ENCODE assay signal across 13 cellular contexts in the genomic region with DNA sequence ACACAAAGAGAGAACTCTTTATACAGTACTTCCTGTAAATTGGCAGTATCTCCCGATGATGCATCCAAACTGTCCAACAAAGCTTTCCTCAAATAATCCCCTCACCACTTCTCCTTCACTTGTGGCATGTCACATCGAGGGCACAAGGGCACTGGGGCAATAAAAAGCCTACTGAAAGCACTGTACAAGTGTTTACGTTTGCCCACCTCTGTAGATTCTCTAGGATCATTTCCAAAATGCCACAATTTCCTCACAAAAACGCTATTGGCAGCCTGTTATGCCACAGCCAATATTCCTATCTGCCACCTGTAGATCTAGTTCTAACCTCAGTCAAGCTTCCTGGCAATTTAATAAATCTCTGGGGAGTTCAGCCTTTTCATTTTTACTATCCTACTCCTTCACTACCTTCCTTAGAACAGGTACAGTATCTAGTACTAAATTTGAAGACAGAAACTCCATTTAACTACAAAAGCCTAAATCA.
"Had no signal": no experiment of that assay in that cellular context is flagged by ENCODE, and none has a peak within 500 bp of the region (broad histone marks: within the 10 kb centered on the region; RNA-seq: fewer than 3 reads in every experiment).

No MANE protein-coding gene starts in this region.

- H3K4me3 ChIP-seq: adrenal gland, sigmoid colon, uterus had no signal

- H3K9me3 ChIP-seq: adrenal gland, sigmoid colon, SK-N-SH, uterus had no signal

- DNase-seq: activated B cell treated with CpG ODN at 0.5 μM for 24 hours; activated CD4-positive, alpha-beta T cell treated with anti-CD3 and anti-CD28 coated beads, Interleukin-2, amount 50 U/mL, for 1 hour; activated naive CD4-positive, alpha-beta T cell treated with Interleukin-2 at 50 U/mL for 16 hours; adrenal gland; central memory CD4-positive, alpha-beta T cell; effector memory CD8-positive, alpha-beta T cell; erythroblast; hypothalamus; naive thymus-derived CD4-positive, alpha-beta T cell; sigmoid colon; SK-N-SH; stimulated activated naive CD8-positive, alpha-beta T cell treated with anti-CD3 and anti-CD28 coated beads, Interleukin-15, amount 100 ng/mL, for 72 hours; uterus had no signal

- H3K36me3 ChIP-seq: uterus had no signal

- H3K27ac ChIP-seq: adrenal gland, sigmoid colon had no signal

- H3K27me3 ChIP-seq: adrenal gland, sigmoid colon, uterus had no signal

- H3K4me1 ChIP-seq: adrenal gland, sigmoid colon, uterus had no signal

- ATAC-seq: effector memory CD8-positive, alpha-beta T cell; naive thymus-derived CD4-positive, alpha-beta T cell; stimulated activated naive CD8-positive, alpha-beta T cell treated with anti-CD3 and anti-CD28 coated beads, Interleukin-15, amount 100 ng/mL, for 72 hours had no signal
